In the genomic region with DNA sequence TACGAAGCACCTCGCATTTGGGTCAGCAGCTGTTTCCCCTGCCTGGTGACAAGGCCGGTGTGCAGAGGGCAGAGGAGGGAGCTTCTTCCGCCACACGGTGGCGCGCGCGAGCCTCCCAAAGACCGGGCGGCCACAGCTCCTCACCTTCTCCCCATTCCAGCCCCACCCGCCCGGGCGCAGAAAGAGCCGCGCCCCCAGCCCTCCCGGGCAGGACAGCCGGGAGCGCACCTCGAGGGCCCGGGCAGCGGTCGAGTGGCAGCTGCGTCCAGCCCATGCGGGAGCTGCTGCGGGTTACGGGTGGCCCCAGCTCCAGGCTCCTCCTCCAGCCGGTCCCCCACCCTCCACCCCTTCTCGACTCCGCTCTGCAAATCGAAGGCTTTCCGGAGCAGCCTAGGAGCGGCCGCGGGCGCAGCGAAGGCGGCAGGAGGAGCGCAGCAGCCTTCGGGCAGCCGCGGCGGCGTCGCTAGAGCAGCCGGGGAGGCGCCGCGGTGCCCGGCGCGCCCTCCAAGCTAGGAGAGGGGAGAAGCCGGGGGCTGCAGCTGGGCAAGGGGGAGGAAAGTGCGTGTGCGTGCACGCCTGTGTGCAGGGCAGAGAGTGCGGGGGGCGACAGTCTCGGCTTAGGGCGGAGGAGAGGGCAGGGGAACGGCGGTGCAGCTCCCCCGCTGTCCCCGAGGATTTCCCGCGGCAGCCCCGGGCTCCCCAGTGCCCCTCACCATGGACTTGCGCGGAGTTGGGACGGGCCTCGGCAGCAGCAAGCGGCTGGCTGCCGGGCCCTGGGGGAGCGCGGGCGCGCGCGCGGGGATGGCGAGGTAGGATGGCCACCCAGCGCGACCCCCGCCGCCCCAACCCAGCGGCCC, we compare ENCODE assay signal across 8 cellular contexts. TPM values are rescaled to one million over a fixed set of nuclear protein-coding genes. Genes with fewer than 3 reads are reported as not detected.
DNase-seq lines count a peak whose midpoint lies in the region; FAIRE-seq and TF ChIP-seq lines count a peak whose summit lies in the region.

A gene (plus strand): TSS at position 348 of the 857 bp plus-strand sequence. CDS start 635 bp downstream, outside the sequence.

- TF ChIP-seq CTCF in RWPE1 (conservative IDR thresholded peaks at IDR 0.05; ENCODE audit: low read depth) (peak; percentile 94), thyroid gland (IDR thresholded peaks at IDR 0.05) (peak; percentile 84 to 96 (median 93))

- peaks cover 26 to 34% of the 10 kb centered on the region in 2 donors for H3K4me1 ChIP-seq in thyroid gland

- no peaks in the 10 kb centered on the region for H3K36me3 Mint-ChIP-seq in activated naive CD4-positive, alpha-beta T cell treated with anti-CD3 and anti-CD28 coated beads, Interleukin-2, amount 10 ng/mL, durations not matched to agents 7 days and 5 days

- H3K27ac Mint-ChIP-seq in activated naive CD4-positive, alpha-beta T cell treated with anti-CD3 and anti-CD28 coated beads, Interleukin-2, amount 10 ng/mL, durations not matched to agents 7 days and 5 days = no peak within 1 kb of the TSS

- POLR2A ChIA-PET in RWPE1 (lab: Yijun Ruan, JAX; ENCODE audit: low non-redundant PET) = no interaction called here

- CTCF ChIA-PET in RWPE1 (lab: Yijun Ruan, JAX) = interaction anchor here (0.5 to 2.1 kb wide), 25 partner anchors 15 to 1371 kb away, joined by 3 to 8 read pairs (median 3); no protein-coding TSS in a partner anchor
- CTCF ChIA-PET in activated naive CD4-positive, alpha-beta T cell treated with anti-CD3 and anti-CD28 coated beads, Interleukin-2, amount 10 ng/mL, durations not matched to agents 7 days and 5 days (lab: Charles Lee) = interaction anchor here (0.5 to 2.2 kb wide), 14 partner anchors 8 to 1334 kb away, joined by 3 to 9 read pairs (median 3); no protein-coding TSS in a partner anchor

- no peaks in the 10 kb centered on the region for H3K27me3 ChIP-seq in thyroid gland

- no peak for FAIRE-seq in H54 (lab: Jason Lieb, UNC)

- peak; percentile 89 for DNase-seq in G401 (ENCODE audit: low spot score)
- DNase-seq in H54 (ENCODE audit: insufficient read length, low spot score) = peak; percentile 83
- DNase-seq in LHCN-M2 (ENCODE audit: low read depth) = peak; percentile 76
- DNase-seq in RWPE1 (ENCODE audit: low spot score) = peak; percentile 78
- DNase-seq in activated naive CD4-positive, alpha-beta T cell treated with anti-CD3 and anti-CD28 coated beads, Interleukin-2, amount 10 ng/mL, durations not matched to agents 7 days and 5 days = peak; percentile 77
- peak; percentile 74 for DNase-seq in germinal center (ENCODE audit: low spot score)
- DNase-seq in non-pigmented ciliary epithelial cell (ENCODE audit: low read depth) = peak; percentile 28
- DNase-seq in thyroid gland = peak; percentile 92 to 96

- no peaks in the 10 kb centered on the region for H3K9me3 Mint-ChIP-seq in activated naive CD4-positive, alpha-beta T cell treated with anti-CD3 and anti-CD28 coated beads, Interleukin-2, amount 10 ng/mL, durations not matched to agents 7 days and 5 days

- H3K36me3 ChIP-seq in thyroid gland = no peaks in the 10 kb centered on the region

- H3K4me1 Mint-ChIP-seq in activated naive CD4-positive, alpha-beta T cell treated with anti-CD3 and anti-CD28 coated beads, Interleukin-2, amount 10 ng/mL, durations not matched to agents 7 days and 5 days = peaks cover 8% of the 10 kb centered on the region

- WGBS in thyroid gland, 2 donors = 1 to 2% methylated on average over 9 to 23 of the region's 86 CpGs

- H3K4me3 ChIP-seq in thyroid gland (replicated peaks in 1 of 3) = peak within 1 kb of the TSS; percentile 64 to 85 (median 79)

- intact Hi-C loops in thyroid gland (cut with DNase I) = loop anchor here (5.0 kb wide), 1 partner anchor 568 kb away; no protein-coding TSS in a partner anchor

- H3K4me3 Mint-ChIP-seq in activated naive CD4-positive, alpha-beta T cell treated with anti-CD3 and anti-CD28 coated beads, Interleukin-2, amount 10 ng/mL, durations not matched to agents 7 days and 5 days = peak within 1 kb of the TSS; percentile 2

- H3K9me3 ChIP-seq in thyroid gland = no peaks in the 10 kb centered on the region

- H3K27me3 Mint-ChIP-seq in activated naive CD4-positive, alpha-beta T cell treated with anti-CD3 and anti-CD28 coated beads, Interleukin-2, amount 10 ng/mL, durations not matched to agents 7 days and 5 days = peaks cover 53% of the 10 kb centered on the region

- H3K27ac ChIP-seq in RWPE1 = no peak within 1 kb of the TSS
- peak within 1 kb of the TSS; percentile 85 to 92 (median 89) for H3K27ac ChIP-seq in thyroid gland

- in situ Hi-C loops in G401 (cut with HindIII; ENCODE audit: low sequenced_read_pairs) = no loop called here

- TF ChIP-seq POLR2A in H54 (IDR thresholded peaks at IDR 0.05; ENCODE audit: low read depth, low read length) (peak; percentile 16; the same call in 1 of the 2 replicates), thyroid gland (IDR thresholded peaks at IDR 0.05) (peak in 1 of 2 donors; percentile 83)

RNA-seq across cellular contexts. Expression of the gene that starts here (rescaled TPM):
- 0.80 TPM in 1 of 2 replicates, not detected in the other for total RNA-seq in G401 (2014; rRNA removed; shearing (Covaris generic))
- 0.57 and 1.9 TPM in 2 replicates for total RNA-seq in LHCN-M2 (2014; rRNA removed)
- polyA plus RNA-seq in LHCN-M2 (2012) = 1.7 TPM
- 10 to 100 TPM; 24.5 to 36.4 (median 27.6) TPM for total RNA-seq in thyroid gland

Comparison
In these comparisons a context has a peak if more than half of its experiments do, and no peak if none do; other contexts are left out.
1. Peak in DNase-seq in G401; RNA of the gene not detected or under 1 TPM.
2. DNase-seq: peak in every context shown above with its lines; median percentile 94 in thyroid gland; 89 in G401; 83 in H54; 78 in RWPE1; 77 in activated naive CD4-positive, alpha-beta T cell treated with anti-CD3 and anti-CD28 coated beads, Interleukin-2, amount 10 ng/mL, durations not matched to agents 7 days and 5 days; 76 in LHCN-M2; 74 in germinal center; 28 in non-pigmented ciliary epithelial cell.